In genomic region chr3:115836944-115837343, GRCh38 we compare ENCODE assay signal across 8 cellular contexts.
DNase-seq lines count a peak whose midpoint lies in the region; ATAC-seq and TF ChIP-seq lines count a peak whose summit lies in the region.

No MANE protein-coding gene starts in this region.

- no peaks in the 10 kb centered on the region for H3K9me3 Mint-ChIP-seq in mesothelial cell of epicardium

- ATAC-seq in DND-41 (ENCODE audit: insufficient read depth, low read depth) (no peak), HG03520 (IDR thresholded peaks at IDR 0.05; ENCODE audit: unreplicated experiment) (no peak), HG02678 (IDR thresholded peaks at IDR 0.05; ENCODE audit: unreplicated experiment) (no peak), HG02852 (IDR thresholded peaks at IDR 0.05; ENCODE audit: unreplicated experiment) (no peak)
- ATAC-seq in activated CD4-positive, CD25-positive, alpha-beta regulatory T cell treated with anti-CD3 and anti-CD28 coated beads, Interleukin-2, amount 50 U/mL, for 24 hours: no peak

- H4K20me1 ChIP-seq in DND-41 (ENCODE audit: insufficient read depth, low read length): no peaks in the 10 kb centered on the region
- H4K20me1 ChIP-seq in Karpas-422 (ENCODE audit: insufficient read depth, low read depth, low read length): no peaks in the 10 kb centered on the region

- peaks cover 4% of the 10 kb centered on the region for H3K4me1 Mint-ChIP-seq in mesothelial cell of epicardium

- DNase-seq in DND-41 (no peak), Karpas-422 (peak; percentile 72), astrocyte of the hippocampus (ENCODE audit: low read depth, low spot score) (peak; percentile 30), mesothelial cell of epicardium (ENCODE audit: low spot score in 2 of 2, unreplicated experiment in 2 of 2) (no peak)

- no peaks in the 10 kb centered on the region for H3K27me3 ChIP-seq in DND-41 (ENCODE audit: insufficient read depth, low read length, poor library complexity)
- no peaks in the 10 kb centered on the region for H3K27me3 ChIP-seq in Karpas-422 (ENCODE audit: low read length)

- H3K27me3 Mint-ChIP-seq in mesothelial cell of epicardium (ENCODE audit: low read depth): peaks cover 5% of the 10 kb centered on the region

- H3K4me3 Mint-ChIP-seq in mesothelial cell of epicardium: no peak overlapping the region

- H3K79me2 ChIP-seq in DND-41 (ENCODE audit: insufficient read depth, low read length) (no peaks in the 10 kb centered on the region), Karpas-422 (ENCODE audit: low read length) (no peaks in the 10 kb centered on the region)

- H3K4me1 ChIP-seq in DND-41 (ENCODE audit: insufficient read depth, low read length) (no peaks in the 10 kb centered on the region), Karpas-422 (ENCODE audit: low read length) (no peaks in the 10 kb centered on the region)

- H3K9ac ChIP-seq in DND-41 (ENCODE audit: low read depth, low read length) (no peak overlapping the region), Karpas-422 (ENCODE audit: low read length) (no peak overlapping the region)

- H3K9me2 ChIP-seq in Karpas-422 (replicated peaks; ENCODE audit: insufficient read depth, low read length): no peaks in the 10 kb centered on the region

- H3K36me3 ChIP-seq in DND-41 (ENCODE audit: insufficient read depth, low read length) (no peaks in the 10 kb centered on the region), Karpas-422 (ENCODE audit: insufficient read depth, low read length) (no peaks in the 10 kb centered on the region)

- peaks cover 2% of the 10 kb centered on the region for H3K36me3 Mint-ChIP-seq in mesothelial cell of epicardium

- peak; percentile 45 for TF ChIP-seq CTCF in DND-41 (IDR thresholded peaks at IDR 0.05; ENCODE audit: borderline replicate concordance, extremely low read depth, low read length, poor library complexity, severe bottlenecking)
- peak; percentile 83 for TF ChIP-seq CTCF in mesothelial cell of epicardium (IDR thresholded peaks at IDR 0.05; ENCODE audit: unreplicated experiment)

- H3K9me3 ChIP-seq in DND-41 (ENCODE audit: insufficient read depth, low read length, severe bottlenecking): no peaks in the 10 kb centered on the region
- no peaks in the 10 kb centered on the region for H3K9me3 ChIP-seq in Karpas-422 (ENCODE audit: low read length)

- H3K4me3 ChIP-seq in DND-41 (ENCODE audit: low read depth in 1 of 2, low read length in 2 of 2) (no peak overlapping the region), Karpas-422 (ENCODE audit: low read length) (no peak overlapping the region)

- no peak overlapping the region for H3K4me2 ChIP-seq in DND-41 (ENCODE audit: insufficient read depth, low read length)
- no peak overlapping the region for H3K4me2 ChIP-seq in Karpas-422 (ENCODE audit: low read depth, low read length, poor library complexity, severe bottlenecking)

- H3K27ac Mint-ChIP-seq in mesothelial cell of epicardium: no peak overlapping the region

- H3K27ac ChIP-seq in DND-41 (ENCODE audit: low read length): no peak overlapping the region
- H3K27ac ChIP-seq in Karpas-422 (ENCODE audit: low read length): no peak overlapping the region

- H2AFZ ChIP-seq in DND-41 (ENCODE audit: low read depth, low read length) (no peak overlapping the region), Karpas-422 (ENCODE audit: low read length) (no peak overlapping the region)

Comparison
In these comparisons a context has a peak if more than half of its experiments do, and no peak if none do; other contexts are left out.
1. DNase-seq: peak in Karpas-422 (single experiment) and astrocyte of the hippocampus (single experiment); none in DND-41 (single experiment) and mesothelial cell of epicardium (0 of 2).